Comparison of ENCODE assay signal across 1 cellular context in genomic region chr22:30265851-30266444, GRCh38.
TF ChIP-seq lines count a peak whose summit lies in the region.

No MANE protein-coding gene starts in this region.

TF ChIP-seq in HEK293, 187 proteins besides CTCF, POLR2A, EP300 and RAD21 (continued from another document):
- 0 out of 2 replicates have a peak, but pooled peaks have one; percentile 24 for TF ChIP-seq PATZ1 (tag by site-specific recombination; IDR thresholded peaks at IDR 0.05)
- peak; percentile 53 for TF ChIP-seq GLIS2 (tag by site-specific recombination; IDR thresholded peaks at IDR 0.05)
- TF ChIP-seq ZBTB10 (tag by site-specific recombination; IDR thresholded peaks at IDR 0.05) = no peak
- TF ChIP-seq ZNF692 (tag by site-specific recombination; IDR thresholded peaks at IDR 0.05) = peak; percentile 80; the same call in 1 of the 2 replicates
- TF ChIP-seq KLF9 (tag by site-specific recombination; IDR thresholded peaks at IDR 0.05; ENCODE audit: low read depth) = peak; percentile 57
- TF ChIP-seq PRDM4 (tag by site-specific recombination; IDR thresholded peaks at IDR 0.05) = no peak
- 0 out of 2 replicates have a peak, but pooled peaks have one; percentile 33 for TF ChIP-seq ZFP69B (tag by site-specific recombination; IDR thresholded peaks at IDR 0.05)
